ENCODE assay signal across 21 cellular contexts in the genomic region with DNA sequence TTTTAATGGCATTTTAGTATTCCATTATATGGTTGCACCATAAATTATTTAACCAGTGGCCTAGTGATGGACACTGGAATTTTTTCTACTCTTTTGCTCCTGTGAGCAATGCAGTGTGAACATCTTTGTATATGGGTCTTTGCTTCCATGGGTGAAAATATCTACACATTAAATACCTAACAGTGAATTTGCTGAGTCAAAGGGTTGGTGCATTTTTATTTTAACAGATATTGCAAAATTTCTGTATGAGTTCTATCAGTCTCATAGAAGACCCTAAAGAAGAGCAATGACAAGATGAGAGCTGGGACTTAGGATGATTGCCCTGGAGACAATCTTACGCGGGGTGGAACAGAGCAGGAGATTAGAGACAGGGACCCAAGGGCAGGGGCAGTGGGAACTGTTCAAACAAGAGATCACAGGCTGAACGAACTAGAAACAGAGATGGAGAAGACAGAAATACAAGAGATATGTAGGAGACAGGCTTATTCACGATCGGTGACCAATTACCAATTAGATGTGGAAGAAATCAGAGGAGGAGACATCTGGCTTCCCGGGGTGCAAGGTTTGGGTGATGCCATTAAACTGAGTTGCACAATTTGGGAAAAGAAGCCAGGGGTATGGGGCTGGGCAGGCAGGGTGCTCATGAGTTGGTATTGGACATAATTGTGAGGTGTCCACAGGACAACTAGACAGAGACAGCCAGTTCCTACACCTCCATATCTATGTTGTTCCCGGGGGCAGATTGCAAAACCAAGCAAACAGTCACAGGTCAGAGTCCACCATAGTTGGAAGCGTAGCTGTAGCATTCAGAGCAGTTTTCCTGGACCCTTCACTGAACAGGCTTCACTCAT. TPM values are rescaled to one million over a fixed set of nuclear protein-coding genes. Genes with fewer than 3 reads are reported as not detected.
"Had no signal": no experiment of that assay in that cellular context is flagged by ENCODE, and none has a peak within 500 bp of the region (broad histone marks: within the 10 kb centered on the region; RNA-seq: fewer than 3 reads in every experiment).

No MANE protein-coding gene starts in this region.

- H3K9me3 ChIP-seq: left ventricle myocardium inferior, thoracic aorta had no signal

- H3K4me1 ChIP-seq: left ventricle myocardium inferior had no signal

- H3K9me3 Mint-ChIP-seq: activated B cell treated with CpG ODN at 0.5 μM for 24 hours; activated CD4-positive, alpha-beta memory T cell treated with anti-CD3 and anti-CD28 coated beads, Interleukin-2, amount 10 ng/mL, durations not matched to agents 7 days and 5 days; activated naive CD8-positive, alpha-beta T cell treated with anti-CD3 and anti-CD28 coated beads, Interleukin-2, amount 10 ng/mL, durations not matched to agents 7 days and 5 days; central memory CD8-positive, alpha-beta T cell; naive B cell; stimulated activated naive B cell treated with anti-CD40 and anti-IgM and Interleukin-4, amounts not matched to agents 10 μg/mL and 1 μg/mL and 100 μg/mL, for 72 hours had no signal

- DNase-seq: activated B cell treated with CpG ODN at 0.5 μM for 24 hours; activated CD4-positive, alpha-beta memory T cell treated with anti-CD3 and anti-CD28 coated beads, Interleukin-2, amount 10 ng/mL, durations not matched to agents 7 days and 5 days; activated CD4-positive, alpha-beta T cell treated with anti-CD3 and anti-CD28 coated beads for 48 hours; activated CD8-positive, alpha-beta memory T cell treated with anti-CD3 and anti-CD28 coated beads, Interleukin-2, amount 10 ng/mL, durations not matched to agents 7 days and 5 days; activated naive CD4-positive, alpha-beta T cell treated with Interleukin-2 at 50 U/mL for 16 hours; activated naive CD8-positive, alpha-beta T cell treated with anti-CD3 and anti-CD28 coated beads, Interleukin-2, amount 10 ng/mL, durations not matched to agents 7 days and 5 days; anterior cingulate cortex; brain microvascular endothelial cell; erythroblast; foreskin melanocyte; glutamatergic neuron; left ventricle myocardium inferior; naive B cell; stimulated activated naive B cell treated with anti-CD40 and anti-IgM and Interleukin-4, amounts not matched to agents 10 μg/mL and 1 μg/mL and 100 μg/mL, for 72 hours had no signal

- H3K27ac ChIP-seq: brain microvascular endothelial cell, coronary artery, left ventricle myocardium inferior, thoracic aorta had no signal

- ATAC-seq: activated CD8-positive, alpha-beta memory T cell treated with anti-CD3 and anti-CD28 coated beads, Interleukin-2, amount 10 ng/mL, durations not matched to agents 7 days and 5 days; stimulated activated naive B cell treated with anti-CD40 and anti-IgM and Interleukin-4, amounts not matched to agents 10 μg/mL and 1 μg/mL and 100 μg/mL, for 72 hours had no signal

- FAIRE-seq: keratinocyte had no signal

- H3K36me3 Mint-ChIP-seq: activated CD8-positive, alpha-beta memory T cell treated with anti-CD3 and anti-CD28 coated beads, Interleukin-2, amount 10 ng/mL, durations not matched to agents 7 days and 5 days; activated naive CD8-positive, alpha-beta T cell treated with anti-CD3 and anti-CD28 coated beads, Interleukin-2, amount 10 ng/mL, durations not matched to agents 7 days and 5 days; naive B cell; stimulated activated naive B cell treated with anti-CD40 and anti-IgM and Interleukin-4, amounts not matched to agents 10 μg/mL and 1 μg/mL and 100 μg/mL, for 72 hours had no signal

- H3K4me3 ChIP-seq: coronary artery, left ventricle myocardium inferior, thoracic aorta had no signal

- H3K27me3 ChIP-seq: brain microvascular endothelial cell had no signal

- H3K27ac Mint-ChIP-seq: activated B cell treated with CpG ODN at 0.5 μM for 24 hours; activated CD4-positive, alpha-beta memory T cell treated with anti-CD3 and anti-CD28 coated beads, Interleukin-2, amount 10 ng/mL, durations not matched to agents 7 days and 5 days; activated CD8-positive, alpha-beta memory T cell treated with anti-CD3 and anti-CD28 coated beads, Interleukin-2, amount 10 ng/mL, durations not matched to agents 7 days and 5 days; activated naive CD8-positive, alpha-beta T cell treated with anti-CD3 and anti-CD28 coated beads, Interleukin-2, amount 10 ng/mL, durations not matched to agents 7 days and 5 days; naive B cell; stimulated activated naive B cell treated with anti-CD40 and anti-IgM and Interleukin-4, amounts not matched to agents 10 μg/mL and 1 μg/mL and 100 μg/mL, for 72 hours had no signal

- H3K36me3 ChIP-seq: brain microvascular endothelial cell, left ventricle myocardium inferior, thoracic aorta had no signal

- H3K4me3 Mint-ChIP-seq: activated B cell treated with CpG ODN at 0.5 μM for 24 hours; activated CD4-positive, alpha-beta memory T cell treated with anti-CD3 and anti-CD28 coated beads, Interleukin-2, amount 10 ng/mL, durations not matched to agents 7 days and 5 days; activated CD8-positive, alpha-beta memory T cell treated with anti-CD3 and anti-CD28 coated beads, Interleukin-2, amount 10 ng/mL, durations not matched to agents 7 days and 5 days; activated naive CD8-positive, alpha-beta T cell treated with anti-CD3 and anti-CD28 coated beads, Interleukin-2, amount 10 ng/mL, durations not matched to agents 7 days and 5 days; central memory CD8-positive, alpha-beta T cell; naive B cell; stimulated activated naive B cell treated with anti-CD40 and anti-IgM and Interleukin-4, amounts not matched to agents 10 μg/mL and 1 μg/mL and 100 μg/mL, for 72 hours had no signal

- H3K4me1 Mint-ChIP-seq: activated B cell treated with CpG ODN at 0.5 μM for 24 hours; activated CD8-positive, alpha-beta memory T cell treated with anti-CD3 and anti-CD28 coated beads, Interleukin-2, amount 10 ng/mL, durations not matched to agents 7 days and 5 days; central memory CD8-positive, alpha-beta T cell; naive B cell; stimulated activated naive B cell treated with anti-CD40 and anti-IgM and Interleukin-4, amounts not matched to agents 10 μg/mL and 1 μg/mL and 100 μg/mL, for 72 hours had no signal

RNA-seq across cellular contexts. Expression of gene ABCC11, which starts 43.1 kb away (rescaled TPM):
- total RNA-seq: activated B cell treated with CpG ODN at 0.5 μM for 24 hours, pulmonary artery endothelial cell, thoracic aorta had no signal

RNA-seq across cellular contexts. Expression of gene ABCC12, which starts 48.4 kb away (rescaled TPM):
- total RNA-seq: activated B cell treated with CpG ODN at 0.5 μM for 24 hours; activated CD4-positive, alpha-beta memory T cell treated with anti-CD3 and anti-CD28 coated beads, Interleukin-2, amount 10 ng/mL, durations not matched to agents 7 days and 5 days; activated CD8-positive, alpha-beta memory T cell treated with anti-CD3 and anti-CD28 coated beads, Interleukin-2, amount 10 ng/mL, durations not matched to agents 7 days and 5 days; activated naive CD8-positive, alpha-beta T cell treated with anti-CD3 and anti-CD28 coated beads, Interleukin-2, amount 10 ng/mL, durations not matched to agents 7 days and 5 days; left ventricle myocardium inferior; osteocyte; pulmonary artery endothelial cell; thoracic aorta; ureter had no signal
- polyA plus RNA-seq: keratinocyte had no signal
